ENCODE assay signal across 12 cellular contexts in the genomic region with DNA sequence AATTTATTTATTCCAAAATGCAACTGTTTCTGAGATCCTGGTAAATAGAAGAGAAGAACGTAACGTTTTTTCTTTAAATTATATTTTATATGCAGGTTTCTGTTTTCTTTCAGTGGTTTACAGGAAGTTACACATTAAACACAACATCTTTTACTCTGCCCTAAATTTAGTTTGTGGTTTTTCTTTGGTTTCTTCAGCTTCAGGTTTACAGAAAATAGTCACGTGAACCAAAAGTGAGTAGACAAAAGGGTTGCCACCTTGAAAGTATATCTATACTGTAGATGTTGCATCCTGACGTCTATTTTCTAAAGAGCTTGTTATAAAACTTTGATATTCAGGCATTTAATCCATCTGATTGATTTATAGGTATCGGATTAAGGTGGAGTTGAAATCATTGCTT.
A peak's percentile ranks its signal among the peaks of the same experiment; 100 is the strongest.
DNase-seq lines count a peak whose midpoint lies in the region; ATAC-seq and TF ChIP-seq lines count a peak whose summit lies in the region.
"Had no signal": no experiment of that assay in that cellular context is flagged by ENCODE, and none has a peak within 500 bp of the region (broad histone marks: within the 10 kb centered on the region; RNA-seq: fewer than 3 reads in every experiment).

No MANE protein-coding gene starts in this region.

- no peak overlapping the region for H3K4me3 ChIP-seq in mucosa of descending colon
- H3K4me3 ChIP-seq: right atrium auricular region had no signal

- ATAC-seq in GM19328 (IDR thresholded peaks at IDR 0.05; ENCODE audit: unreplicated experiment) (peak; percentile 83), HG02623 (IDR thresholded peaks at IDR 0.05; ENCODE audit: unreplicated experiment) (peak; percentile 90), HG03378 (IDR thresholded peaks at IDR 0.05; ENCODE audit: unreplicated experiment) (peak; percentile 92), mucosa of descending colon (no peak)

- DNase-seq in GM10248 (ENCODE audit: extremely low spot score): peak; percentile 9
- no peak for DNase-seq in foreskin melanocyte
- no peak for DNase-seq in DMS114 treated with DMSO at 0.1 percent for 48 hours (lab: John Stamatoyannopoulos, UW; ENCODE audit: unreplicated experiment)
- no peak for DNase-seq in NCI-H2196 (lab: John Stamatoyannopoulos, UW; ENCODE audit: unreplicated experiment)
- DNase-seq in mucosa of descending colon: no peak
- DNase-seq: GF-D8, MV-4-11, T1000 had no signal

- POLR2A ChIA-PET in GM10248 (lab: Yijun Ruan, JAX): no interaction called here

- H3K36me3 ChIP-seq in mucosa of descending colon (ENCODE audit: low read depth): no peaks in the 10 kb centered on the region
- H3K36me3 ChIP-seq: right atrium auricular region had no signal

- H3K4me1 ChIP-seq in mucosa of descending colon (ENCODE audit: low read depth): no peaks in the 10 kb centered on the region
- H3K4me1 ChIP-seq: right atrium auricular region had no signal

- CTCF ChIA-PET in GM10248 (lab: Yijun Ruan, JAX): interaction anchor here (1.0 to 1.6 kb wide), 2 partner anchors 11 to 18 kb away, joined by 3 to 5 read pairs; no protein-coding TSS in a partner anchor

- H3K9me3 ChIP-seq in mucosa of descending colon: no peaks in the 10 kb centered on the region
- H3K9me3 ChIP-seq: right atrium auricular region had no signal

- intact Hi-C loops in mucosa of descending colon (cut with DNase I, micrococcal nuclease): no loop called here

- TF ChIP-seq CTCF in GM10248 (IDR thresholded peaks at IDR 0.05; ENCODE audit: control extremely low read depth, extremely low read depth, low read depth, missing control alignments): no peak
- TF ChIP-seq CTCF in mucosa of descending colon (IDR thresholded peaks at IDR 0.05): no peak
